In the genomic region with DNA sequence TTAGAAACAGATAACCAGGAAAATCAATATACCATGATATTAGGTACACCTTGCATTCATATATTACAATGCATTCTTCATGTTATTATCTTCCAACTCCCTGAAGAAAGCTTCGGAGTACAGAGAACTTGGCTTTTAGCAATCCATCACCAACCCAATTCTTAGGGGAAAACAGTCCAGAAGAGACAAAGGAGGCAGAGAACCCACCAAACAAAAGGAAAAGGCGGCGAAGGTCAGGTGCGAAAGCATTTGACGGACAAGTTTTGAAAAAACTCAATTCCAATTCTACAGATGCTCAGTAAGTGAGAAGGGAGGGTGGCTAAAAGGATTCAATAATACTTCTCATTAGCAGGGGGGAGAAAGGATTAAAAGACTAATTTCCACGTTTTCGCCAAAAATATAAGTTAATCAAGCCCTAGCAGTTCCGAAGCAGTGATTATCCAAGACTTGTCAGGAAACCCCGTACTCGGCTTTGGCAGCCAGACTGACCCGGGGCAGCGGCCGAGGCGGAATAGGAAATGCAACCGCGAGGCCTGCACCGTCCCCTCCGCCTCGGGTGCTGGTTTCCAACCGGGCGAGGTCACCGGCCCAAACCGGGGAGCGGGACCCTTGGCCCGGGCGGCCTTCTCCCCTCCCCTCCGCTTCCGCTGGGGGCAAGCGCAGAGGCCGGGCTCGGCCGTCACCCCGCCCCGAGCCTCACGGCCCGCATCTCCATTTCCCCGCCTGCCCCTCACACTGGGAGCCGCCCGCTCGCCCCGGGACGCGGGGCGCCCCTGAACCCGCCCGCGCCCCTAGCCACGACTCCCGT, we compare ENCODE assay signal across 8 cellular contexts. TPM values are rescaled to one million over a fixed set of nuclear protein-coding genes. Genes with fewer than 3 reads are reported as not detected.
DNase-seq lines count a peak whose midpoint lies in the region; ATAC-seq, FAIRE-seq and TF ChIP-seq lines count a peak whose summit lies in the region.

No MANE protein-coding gene starts in this region.

- H3K4me1 ChIP-seq in iPS-20b (ENCODE audit: insufficient read depth, low read length) = peaks cover 6% of the 10 kb centered on the region; the same call in 1 of the 2 replicates
- H3K4me1 ChIP-seq in small intestine (ENCODE audit: control insufficient read depth in 2 of 2, insufficient read depth in 1 of 2, low read depth in 1 of 2, low read length in 1 of 2) = peaks cover under 1 to 12% of the 10 kb centered on the region in 2 donors

- H3K4me3 ChIP-seq in AG10803 (ENCODE audit: low read length) (peak overlapping the region; percentile 86), iPS-20b (ENCODE audit: low read length) (peak overlapping the region; percentile 98), small intestine (ENCODE audit: low read depth in 1 of 2, low read length in 2 of 2) (peak overlapping the region; percentile 58 to 78)

- no peaks in the 10 kb centered on the region for H3K9me3 Mint-ChIP-seq in brain

- H3K4me1 Mint-ChIP-seq in brain = peaks cover 52% of the 10 kb centered on the region

- DNase-seq in AG10803 (ENCODE audit: low read depth) (peak; percentile 16), T follicular helper cell (ENCODE audit: low read depth) (peak; percentile 6), small intestine (peak; percentile 40), GOT3 (lab: John Stamatoyannopoulos, UW) (no peak)

- H3K9ac ChIP-seq in iPS-20b (ENCODE audit: low read depth, low read length) = peak overlapping the region; percentile 99

- H3K27me3 ChIP-seq in iPS-20b (ENCODE audit: insufficient read depth, low read length) (no peaks in the 10 kb centered on the region), small intestine (ENCODE audit: control insufficient read depth in 2 of 2, insufficient read depth in 2 of 2, low read length in 2 of 2) (no peaks in the 10 kb centered on the region)

- ATAC-seq in GM19043 (IDR thresholded peaks at IDR 0.05; ENCODE audit: low read depth, unreplicated experiment) = peak; percentile 7
- peak; percentile 31 for ATAC-seq in HG03432 (IDR thresholded peaks at IDR 0.05; ENCODE audit: unreplicated experiment)

- H3K27me3 Mint-ChIP-seq in brain = peaks cover 12% of the 10 kb centered on the region

- no peak for TF ChIP-seq CTCF in AG10803 (conservative IDR thresholded peaks at IDR 0.05; ENCODE audit: low read length)
- no peak for TF ChIP-seq CTCF in brain (conservative IDR thresholded peaks at IDR 0.05)

- H3K36me3 ChIP-seq in iPS-20b (ENCODE audit: insufficient read depth, low read depth, low read length) (peaks cover 19% of the 10 kb centered on the region), small intestine (ENCODE audit: control insufficient read depth in 2 of 2, insufficient read depth in 2 of 2, low read length in 2 of 2) (no peaks in the 10 kb centered on the region)

- peak overlapping the region; percentile 86 to 97 (median 94) for H3K27ac Mint-ChIP-seq in brain

- H3K27ac ChIP-seq in iPS-20b (ENCODE audit: low read length) (peak overlapping the region; percentile 96), small intestine (ENCODE audit: low read depth in 1 of 2, low read length in 1 of 2) (peak overlapping the region; percentile 92 to 98)

- H3K36me3 Mint-ChIP-seq in brain = peaks cover 12% of the 10 kb centered on the region

- no peak for FAIRE-seq in small intestine (lab: Jason Lieb, UNC)

- peak overlapping the region; percentile 89 to 95 (median 93) for H3K4me3 Mint-ChIP-seq in brain

- H3K9me3 ChIP-seq in iPS-20b (ENCODE audit: insufficient read depth, low read depth, low read length) (no peaks in the 10 kb centered on the region), small intestine (ENCODE audit: control insufficient read depth, low read depth) (no peaks in the 10 kb centered on the region)

- WGBS in small intestine, 3 donors = 0 to 1% (median 0%) methylated on average over 28 to 49 of the region's 49 CpGs

RNA-seq across cellular contexts. Expression of a gene that starts 0.7 kb away (rescaled TPM):
- polyA plus RNA-seq in brain (ENCODE audit: insufficient read depth, low read depth, low replicate concordance) = 229 TPM
- polyA plus RNA-seq in small intestine = 100 to 1,000 TPM; 226 to 245 (median 238) TPM
